In the genomic region with DNA sequence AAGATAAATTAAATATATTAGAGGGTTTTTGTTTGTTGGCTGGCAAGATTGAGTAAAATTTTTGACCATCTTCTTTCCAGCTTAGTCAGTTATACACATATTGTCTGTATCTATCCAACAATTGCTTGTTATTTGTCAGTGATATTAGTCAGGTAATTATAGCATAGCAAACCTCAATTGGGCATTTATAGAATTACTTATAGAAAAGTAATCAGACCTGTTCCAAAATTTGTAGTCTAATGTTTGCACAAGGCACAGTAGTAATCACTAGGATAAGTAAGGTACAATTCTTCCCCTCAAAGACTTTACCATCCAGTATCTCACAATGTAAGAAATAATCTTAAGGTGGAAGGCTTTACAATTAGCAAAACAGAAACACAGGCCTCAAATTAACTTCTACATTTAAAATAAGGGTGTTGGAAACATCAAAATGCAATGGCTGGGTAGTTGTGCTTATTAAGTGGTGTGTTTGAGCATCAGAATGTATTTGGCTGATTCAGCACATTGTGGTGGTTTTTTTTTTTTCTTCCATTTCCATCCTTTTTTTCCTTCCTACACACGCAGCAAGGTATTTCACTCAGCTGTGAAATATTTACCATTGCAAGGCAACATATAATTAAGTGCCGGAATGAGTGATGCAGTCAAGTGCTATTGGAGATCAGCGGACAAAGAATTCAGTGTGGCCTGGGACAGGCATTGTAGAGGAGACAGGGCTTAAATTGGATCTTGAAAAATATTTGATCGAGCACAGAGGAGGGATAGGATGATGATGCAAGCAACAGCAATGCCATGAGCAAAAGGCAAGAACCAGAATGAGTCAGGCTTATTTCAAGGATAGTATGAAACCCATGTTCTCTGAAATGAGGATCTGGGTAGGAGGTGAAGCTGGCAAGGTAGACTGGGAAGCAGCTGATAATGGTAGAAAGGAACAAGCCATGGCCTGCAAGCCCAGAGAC, we compare ENCODE assay signal across 11 cellular contexts.
DNase-seq lines count a peak whose midpoint lies in the region; TF ChIP-seq lines count a peak whose summit lies in the region.
"Had no signal": no experiment of that assay in that cellular context is flagged by ENCODE, and none has a peak within 500 bp of the region (broad histone marks: within the 10 kb centered on the region; RNA-seq: fewer than 3 reads in every experiment).

No MANE protein-coding gene starts in this region.

- H3K27ac ChIP-seq in ACC112 (ENCODE audit: low read depth, low read length): peak overlapping the region; percentile 85
- peak overlapping the region; percentile 67 to 93 for H3K27ac ChIP-seq in breast epithelium

- TF ChIP-seq CTCF in breast epithelium (IDR thresholded peaks at IDR 0.05): no peak

- H3K4me1 ChIP-seq in ACC112 (ENCODE audit: control insufficient read depth, insufficient read depth, low read length, unreplicated experiment) (peaks cover 33% of the 10 kb centered on the region), breast epithelium (no peaks in the 10 kb centered on the region)

- H3K4me3 ChIP-seq in ACC112 (ENCODE audit: low read depth, low read length): no peak overlapping the region
- H3K4me3 ChIP-seq in breast epithelium: no peak overlapping the region

- no peak for TF ChIP-seq POLR2A in breast epithelium (IDR thresholded peaks at IDR 0.05)

- peak; percentile 81 for DNase-seq in HS-27A (ENCODE audit: low read depth)
- no peak for DNase-seq in breast epithelium (ENCODE audit: low spot score in 2 of 2)
- peak; percentile 47 for DNase-seq in kidney tubule cell (ENCODE audit: low spot score)
- DNase-seq in NCI-H128 (lab: John Stamatoyannopoulos, UW; ENCODE audit: unreplicated experiment): no peak
- DNase-seq in activated CD4-positive, alpha-beta T cell treated with anti-CD3 and anti-CD28 coated beads for 4 hours: no peak
- DNase-seq in activated naive CD4-positive, alpha-beta T cell treated with anti-CD3 and anti-CD28 coated beads, Interleukin-2, amount 50 U/mL, for 16 hours: no peak
- no peak for DNase-seq in mucosa of gallbladder (ENCODE audit: low spot score)
- DNase-seq: effector CD8-positive, alpha-beta T cell; naive B cell had no signal

- H3K79me2 ChIP-seq in ACC112 (ENCODE audit: control insufficient read depth, insufficient read depth, low read length, unreplicated experiment): no peaks in the 10 kb centered on the region

- intact Hi-C loops in breast epithelium (cut with DNase I; ENCODE audit: low total_unique reads): no loop called here

- H3K36me3 ChIP-seq in ACC112 (ENCODE audit: insufficient read depth, low read length): no peaks in the 10 kb centered on the region
- no peaks in the 10 kb centered on the region for H3K36me3 ChIP-seq in breast epithelium

- peak overlapping the region; percentile 77 for H2AFZ ChIP-seq in ACC112 (ENCODE audit: low read length, unreplicated experiment)

- no peaks in the 10 kb centered on the region for H3K27me3 ChIP-seq in ACC112 (ENCODE audit: insufficient read depth, low read length)
- no peaks in the 10 kb centered on the region for H3K27me3 ChIP-seq in breast epithelium

- no peaks in the 10 kb centered on the region for H3K9me3 ChIP-seq in breast epithelium
- H3K9me3 ChIP-seq: Caco-2 had no signal

Comparison
In these comparisons a context has a peak if more than half of its experiments do, and no peak if none do; other contexts are left out.
1. DNase-seq: peak in HS-27A (single experiment) and kidney tubule cell (single experiment); none in breast epithelium (0 of 2), NCI-H128 (single experiment), activated CD4-positive, alpha-beta T cell treated with anti-CD3 and anti-CD28 coated beads for 4 hours (0 of 2), activated naive CD4-positive, alpha-beta T cell treated with anti-CD3 and anti-CD28 coated beads, Interleukin-2, amount 50 U/mL, for 16 hours (single experiment) and mucosa of gallbladder (single experiment).